Comparison of ENCODE assay signal across 8 cellular contexts in the genomic region with DNA sequence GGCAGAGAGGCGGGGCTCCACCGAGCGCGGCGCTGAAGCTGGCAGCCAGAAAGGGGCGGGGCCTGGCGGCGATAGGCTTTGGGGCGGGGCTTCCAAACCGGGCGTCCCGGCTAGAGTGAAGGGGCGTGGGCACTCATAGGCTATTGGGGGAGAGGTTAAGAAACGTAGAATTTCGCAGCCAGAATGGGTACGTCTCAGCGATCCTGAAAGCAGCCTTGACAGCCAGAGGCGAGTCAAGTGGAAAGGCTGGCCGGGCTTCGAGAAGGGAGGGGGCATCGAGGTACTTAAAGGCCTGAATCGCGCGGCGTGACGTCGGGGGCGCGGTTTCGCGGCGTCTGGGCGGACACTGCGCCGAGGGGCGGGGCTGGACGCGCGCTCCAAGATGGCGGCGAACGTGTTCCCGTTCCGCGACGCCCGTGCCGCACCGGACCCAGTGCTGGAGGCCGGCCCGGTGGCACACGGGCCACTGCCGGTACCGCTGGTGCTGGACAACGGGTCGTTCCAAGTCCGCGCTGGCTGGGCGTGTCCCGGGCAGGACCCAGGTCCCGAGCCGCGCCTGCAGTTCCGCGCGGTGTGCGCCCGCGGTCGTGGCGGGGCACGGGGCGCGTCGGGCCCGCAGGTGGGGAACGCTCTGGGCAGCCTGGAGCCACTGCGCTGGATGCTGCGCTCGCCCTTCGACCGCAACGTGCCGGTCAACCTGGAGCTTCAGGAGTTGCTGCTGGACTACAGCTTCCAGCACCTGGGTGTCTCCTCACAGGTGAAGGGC. TPM values are rescaled to one million over a fixed set of nuclear protein-coding genes. Genes with fewer than 3 reads are reported as not detected.
DNase-seq lines count a peak whose midpoint lies in the region; ATAC-seq and TF ChIP-seq lines count a peak whose summit lies in the region.

A gene (plus strand): TSS at position 364 of the 766 bp plus-strand sequence. CDS start 19 bp downstream, at position 383.

- no peaks in the 10 kb centered on the region for H3K27me3 Mint-ChIP-seq in activated CD4-positive, alpha-beta T cell treated with anti-CD3 and anti-CD28 coated beads for 36 hours
- peaks cover 3% of the 10 kb centered on the region for H3K27me3 Mint-ChIP-seq in chondrocyte (ENCODE audit: low read depth)

- peaks cover 8% of the 10 kb centered on the region for H3K36me3 Mint-ChIP-seq in activated CD4-positive, alpha-beta T cell treated with anti-CD3 and anti-CD28 coated beads for 36 hours (ENCODE audit: low read depth)
- H3K36me3 Mint-ChIP-seq in chondrocyte (ENCODE audit: low read depth): peaks cover 2% of the 10 kb centered on the region

- peak; percentile 89 for ATAC-seq in GM19324 (IDR thresholded peaks at IDR 0.05; ENCODE audit: low FRiP score, unreplicated experiment)
- peak; percentile 73 for ATAC-seq in HG03457 (IDR thresholded peaks at IDR 0.05; ENCODE audit: unreplicated experiment)
- peak; percentile 92 for ATAC-seq in activated CD4-positive, alpha-beta T cell treated with anti-CD3 and anti-CD28 coated beads for 36 hours

- H3K27me3 ChIP-seq in BJ (ENCODE audit: control insufficient read depth, insufficient read depth, low read length): peaks cover 2% of the 10 kb centered on the region

- H3K36me3 ChIP-seq in BJ (ENCODE audit: control insufficient read depth, insufficient read depth, low read length): 0 out of 2 replicates have a peak, but pooled peaks cover 2% of the 10 kb centered on the region

- peak within 1 kb of the TSS; percentile 63 for H3K4me3 ChIP-seq in BJ (ENCODE audit: low read depth, low read length)

- DNase-seq in BJ (ENCODE audit: low read depth): peak; percentile 46
- peak; percentile 94 for DNase-seq in NCI-H510A treated with DMSO at 0.1 percent for 48 hours (lab: John Stamatoyannopoulos, UW)
- DNase-seq in activated CD4-positive, alpha-beta T cell treated with anti-CD3 and anti-CD28 coated beads for 36 hours: peak; percentile 98
- DNase-seq in chondrocyte (ENCODE audit: low spot score): peak; percentile 95
- peak; percentile 89 for DNase-seq in kidney tubule cell (ENCODE audit: low spot score)
- peak; percentile 91 to 97 for DNase-seq in stimulated activated CD4-positive, alpha-beta T cell treated with anti-CD3 and anti-CD28 coated beads, Interleukin-15, amount 100 ng/mL, for 48 hours (ENCODE audit: low read depth in 2 of 2)

- H3K9me3 Mint-ChIP-seq in activated CD4-positive, alpha-beta T cell treated with anti-CD3 and anti-CD28 coated beads for 36 hours (ENCODE audit: low read depth): no peaks in the 10 kb centered on the region
- H3K9me3 Mint-ChIP-seq in chondrocyte (ENCODE audit: low read depth): no peaks in the 10 kb centered on the region

- intact Hi-C loops in activated CD4-positive, alpha-beta T cell treated with anti-CD3 and anti-CD28 coated beads for 36 hours (cut with DNase I, micrococcal nuclease): loop anchor here (1.0 to 5.0 kb wide), 15 partner anchors 17 to 715 kb away; a partner anchor contains a TSS

- CTCF ChIA-PET in BJ (lab: Yijun Ruan, JAX): interaction anchor here (0.7 to 6.7 kb wide), 6 partner anchors 16 to 300 kb away, joined by 3 to 88 read pairs (median 3); no protein-coding TSS in a partner anchor
- CTCF ChIA-PET in activated CD4-positive, alpha-beta T cell treated with anti-CD3 and anti-CD28 coated beads for 36 hours (lab: Charles Lee): interaction anchor here (0.7 to 6.3 kb wide), 8 partner anchors 10 to 214 kb away, joined by 3 to 33 read pairs (median 4); a partner anchor contains a TSS

- no peak for TF ChIP-seq CTCF in BJ (IDR thresholded peaks at IDR 0.05; ENCODE audit: insufficient read depth, low read depth, low read length)
- no peak for TF ChIP-seq CTCF in chondrocyte (IDR thresholded peaks at IDR 0.05)

- H3K27ac Mint-ChIP-seq in activated CD4-positive, alpha-beta T cell treated with anti-CD3 and anti-CD28 coated beads for 36 hours: peak within 1 kb of the TSS; percentile 98
- H3K27ac Mint-ChIP-seq in chondrocyte (ENCODE audit: unreplicated experiment): peak within 1 kb of the TSS; percentile 98

- POLR2A ChIA-PET in BJ (lab: Charles Lee): no interaction called here
- POLR2A ChIA-PET in activated CD4-positive, alpha-beta T cell treated with anti-CD3 and anti-CD28 coated beads for 36 hours (lab: Charles Lee): interaction anchor here (0.5 to 1.0 kb wide), 2 partner anchors 94 to 116 kb away, joined by 3 to 4 read pairs; no protein-coding TSS in a partner anchor

- H3K4me1 Mint-ChIP-seq in activated CD4-positive, alpha-beta T cell treated with anti-CD3 and anti-CD28 coated beads for 36 hours: peaks cover 22% of the 10 kb centered on the region
- peaks cover 19% of the 10 kb centered on the region for H3K4me1 Mint-ChIP-seq in chondrocyte (ENCODE audit: low read depth)

- peak within 1 kb of the TSS; percentile 91 for H3K4me3 Mint-ChIP-seq in activated CD4-positive, alpha-beta T cell treated with anti-CD3 and anti-CD28 coated beads for 36 hours
- H3K4me3 Mint-ChIP-seq in chondrocyte (ENCODE audit: unreplicated experiment): peak within 1 kb of the TSS; percentile 95

RNA-seq across cellular contexts. Expression of the gene that starts here (rescaled TPM):
- 4.0 and 5.4 TPM in 2 replicates for polyA plus RNA-seq in BJ (2011; rRNA removed)
- polyA minus RNA-seq in BJ (2011; rRNA and poly(A)+ RNA removed): 2.1 and 3.2 TPM in 2 replicates
- 1 to 10 TPM; 6.3 to 8.4 TPM for total RNA-seq in activated CD4-positive, alpha-beta T cell treated with anti-CD3 and anti-CD28 coated beads for 36 hours
- total RNA-seq in chondrocyte: 4.1 to 5.2 TPM (median 4.9 TPM) in 3 replicates

Comparison
In these comparisons a context has a peak if more than half of its experiments do, and no peak if none do; other contexts are left out.
1. Peak in every context shown above with its lines: DNase-seq, ATAC-seq and H3K4me3 ChIP-seq.
2. DNase-seq: peak in every context shown above with its lines; median percentile 98 in activated CD4-positive, alpha-beta T cell treated with anti-CD3 and anti-CD28 coated beads for 36 hours; 95 in chondrocyte; 94 in NCI-H510A treated with DMSO at 0.1 percent for 48 hours; 94 in stimulated activated CD4-positive, alpha-beta T cell treated with anti-CD3 and anti-CD28 coated beads, Interleukin-15, amount 100 ng/mL, for 48 hours; 89 in kidney tubule cell; 46 in BJ.